Comparison of ENCODE assay signal across 32 cellular contexts in genomic region chr13:61838568-61838967, GRCh38.
DNase-seq lines count a peak whose midpoint lies in the region; TF ChIP-seq lines count a peak whose summit lies in the region.
"Had no signal": no experiment of that assay in that cellular context is flagged by ENCODE, and none has a peak within 500 bp of the region (broad histone marks: within the 10 kb centered on the region; RNA-seq: fewer than 3 reads in every experiment).

No MANE protein-coding gene starts in this region.

- no peak overlapping the region for H3K4me3 ChIP-seq in HEK293 (ENCODE audit: low read depth, low read length)
- no peak overlapping the region for H3K4me3 ChIP-seq in adrenal gland
- H3K4me3 ChIP-seq: A549; BLaER1; BLaER1 treated with 17β-estradiol and CSF1 and Interleukin-3, amounts not matched to agents 10 nM and 100 nM had no signal

- 83 to 94% (median 89%) methylated on average over 2 of the region's 2 CpGs for WGBS in adrenal gland, 4 donors

- TF ChIP-seq CTCF in HEK293 (tag by site-specific recombination; IDR thresholded peaks at IDR 0.05) (no peak), adrenal gland (IDR thresholded peaks at IDR 0.05) (no peak)

- no peaks in the 10 kb centered on the region for H3K9me3 ChIP-seq in HEK293 (ENCODE audit: control insufficient read depth, insufficient read depth, low read depth, low read length)
- no peaks in the 10 kb centered on the region for H3K9me3 ChIP-seq in adrenal gland (replicated peaks in 1 of 3)
- H3K9me3 ChIP-seq: A549; BE2C; BLaER1; BLaER1 treated with 17β-estradiol and CSF1 and Interleukin-3, amounts not matched to agents 10 nM and 100 nM; Caco-2 had no signal

- H3K36me3 ChIP-seq in HEK293 (ENCODE audit: control insufficient read depth in 2 of 2, insufficient read depth in 1 of 2, low read length in 2 of 2): no peaks in the 10 kb centered on the region
- no peaks in the 10 kb centered on the region for H3K36me3 ChIP-seq in adrenal gland (replicated peaks in 1 of 2)
- H3K36me3 ChIP-seq: BE2C; BLaER1; BLaER1 treated with 17β-estradiol and CSF1 and Interleukin-3, amounts not matched to agents 10 nM and 100 nM had no signal

- in situ Hi-C loops in KBM-7 (cut with MboI; ENCODE audit: low pct_unique_long_range_greater_than_20kb, low sequenced_read_pairs): no loop called here

- no peak for TF ChIP-seq POLR2A in adrenal gland (IDR thresholded peaks at IDR 0.05)

- intact Hi-C loops in adrenal gland (cut with DNase I): no loop called here

- peak; percentile 39 for DNase-seq in DMS53 (lab: John Stamatoyannopoulos, UW)
- DNase-seq in DMS53 treated with DMSO at 0.1 percent for 48 hours (lab: John Stamatoyannopoulos, UW; ENCODE audit: unreplicated experiment): peak; percentile 14
- DNase-seq in HEK293T (ENCODE audit: extremely low spot score): no peak
- no peak for DNase-seq in GDM1 (lab: John Stamatoyannopoulos, UW)
- no peak for DNase-seq in activated effector memory CD4-positive, alpha-beta T cell treated with anti-CD3 and anti-CD28 coated beads, Interleukin-2, amount 50 U/mL, for 16 hours
- DNase-seq in adrenal gland: no peak
- no peak for DNase-seq in KBM-7
- DNase-seq: 8988T; ACHN; AML-193; BE2C; C1 segment of cervical spinal cord; Caco-2; Calu3; CD4-positive, alpha-beta memory T cell; CD4-positive, alpha-beta T cell; CD4-positive, CD25-positive, alpha-beta regulatory T cell; CD8-positive, alpha-beta memory T cell; CD8-positive, alpha-beta T cell; COR-L47; DMS 273 treated with DMSO at 0.1 percent for 48 hours; DMS153; DMS79; DMS79 treated with DMSO at 0.1 percent for 48 hours; DND-41; EL had no signal

- no peaks in the 10 kb centered on the region for H3K27me3 ChIP-seq in adrenal gland
- H3K27me3 ChIP-seq: BE2C; BLaER1; BLaER1 treated with 17β-estradiol and CSF1 and Interleukin-3, amounts not matched to agents 10 nM and 100 nM had no signal

- no peaks in the 10 kb centered on the region for H3K4me1 ChIP-seq in HEK293 (ENCODE audit: control insufficient read depth, insufficient read depth, low read length)
- H3K4me1 ChIP-seq in adrenal gland (replicated peaks in 1 of 2): no peaks in the 10 kb centered on the region
- H3K4me1 ChIP-seq: A549; BE2C; BLaER1; BLaER1 treated with 17β-estradiol and CSF1 and Interleukin-3, amounts not matched to agents 10 nM and 100 nM; Caco-2 had no signal

- CTCF ChIA-PET in HEK293 (lab: Yijun Ruan, JAX) (no interaction called here), HEK293T (lab: Yijun Ruan, JAX) (interaction anchor here (1.6 kb wide), 1 partner anchor 19 kb away, joined by 4 read pairs; no protein-coding TSS in a partner anchor)

- POLR2A ChIA-PET in HEK293 (lab: Yijun Ruan, JAX): no interaction called here
- POLR2A ChIA-PET in HEK293T (lab: Yijun Ruan, JAX): no interaction called here

- no peak overlapping the region for H3K27ac ChIP-seq in HEK293 (ENCODE audit: extremely low read depth, low read depth, low read length)
- H3K27ac ChIP-seq in adrenal gland: no peak overlapping the region
- H3K27ac ChIP-seq: 22Rv1; A549; BLaER1; BLaER1 treated with 17β-estradiol and CSF1 and Interleukin-3, amounts not matched to agents 10 nM and 100 nM; C4-2B had no signal

TF ChIP-seq in HEK293, 187 proteins besides CTCF, POLR2A, EP300 and RAD21:
- TF ChIP-seq ZNF558 (tag by site-specific recombination; IDR thresholded peaks at IDR 0.05) (no peak), ZNF394 (tag by site-specific recombination; IDR thresholded peaks at IDR 0.05; ENCODE audit: borderline replicate concordance) (no peak), ELK4 (IDR thresholded peaks at IDR 0.05; ENCODE audit: borderline replicate concordance, low read depth, low read length) (0 out of 2 replicates have a peak, but pooled peaks have one; percentile 54), ZNF645 (tag by site-specific recombination; IDR thresholded peaks at IDR 0.05) (no peak)

TF ChIP-seq in HEK293T, 16 proteins besides CTCF, POLR2A, EP300 and RAD21:
- no peak for TF ChIP-seq PKNOX1 (IDR thresholded peaks at IDR 0.05)
- 0 out of 2 replicates have a peak, but pooled peaks have one; percentile 51 for TF ChIP-seq FOXA1 (IDR thresholded peaks at IDR 0.05)
- TF ChIP-seq ELF4 (IDR thresholded peaks at IDR 0.05): 0 out of 2 replicates have a peak, but pooled peaks have one; percentile 20

Comparison
In these comparisons a context has a peak if more than half of its experiments do, and no peak if none do; other contexts are left out.
1. DNase-seq: peak in DMS53 (single experiment) and DMS53 treated with DMSO at 0.1 percent for 48 hours (single experiment); none in HEK293T (single experiment), GDM1 (single experiment), activated effector memory CD4-positive, alpha-beta T cell treated with anti-CD3 and anti-CD28 coated beads, Interleukin-2, amount 50 U/mL, for 16 hours (single experiment), adrenal gland (0 of 7) and KBM-7 (single experiment).